ENCODE assay signal across 1 cellular context in the genomic region with DNA sequence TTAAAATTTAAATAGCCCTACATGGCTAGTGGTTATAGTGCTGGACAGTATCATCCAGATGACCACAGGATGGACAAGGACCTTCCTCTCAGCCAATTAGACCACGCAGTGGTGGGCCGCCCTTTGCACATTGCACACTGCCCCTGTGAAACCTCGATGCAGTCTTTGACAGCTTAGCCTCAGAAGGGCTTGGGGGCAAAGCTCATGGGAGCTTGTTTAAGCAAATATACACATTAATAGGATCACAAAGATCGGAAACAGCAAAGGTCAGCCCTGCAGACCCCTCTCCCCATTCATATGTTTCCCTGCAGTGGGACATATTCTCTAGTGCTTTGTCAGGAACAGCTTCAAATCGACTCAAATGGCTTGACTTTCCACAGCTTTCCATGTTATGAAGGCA.
TF ChIP-seq lines count a peak whose summit lies in the region.

No MANE protein-coding gene starts in this region.

TF ChIP-seq in HepG2, 621 proteins besides CTCF, POLR2A, EP300 and RAD21 (continued from another document and continues in another):
- TF ChIP-seq, protein P1, sequence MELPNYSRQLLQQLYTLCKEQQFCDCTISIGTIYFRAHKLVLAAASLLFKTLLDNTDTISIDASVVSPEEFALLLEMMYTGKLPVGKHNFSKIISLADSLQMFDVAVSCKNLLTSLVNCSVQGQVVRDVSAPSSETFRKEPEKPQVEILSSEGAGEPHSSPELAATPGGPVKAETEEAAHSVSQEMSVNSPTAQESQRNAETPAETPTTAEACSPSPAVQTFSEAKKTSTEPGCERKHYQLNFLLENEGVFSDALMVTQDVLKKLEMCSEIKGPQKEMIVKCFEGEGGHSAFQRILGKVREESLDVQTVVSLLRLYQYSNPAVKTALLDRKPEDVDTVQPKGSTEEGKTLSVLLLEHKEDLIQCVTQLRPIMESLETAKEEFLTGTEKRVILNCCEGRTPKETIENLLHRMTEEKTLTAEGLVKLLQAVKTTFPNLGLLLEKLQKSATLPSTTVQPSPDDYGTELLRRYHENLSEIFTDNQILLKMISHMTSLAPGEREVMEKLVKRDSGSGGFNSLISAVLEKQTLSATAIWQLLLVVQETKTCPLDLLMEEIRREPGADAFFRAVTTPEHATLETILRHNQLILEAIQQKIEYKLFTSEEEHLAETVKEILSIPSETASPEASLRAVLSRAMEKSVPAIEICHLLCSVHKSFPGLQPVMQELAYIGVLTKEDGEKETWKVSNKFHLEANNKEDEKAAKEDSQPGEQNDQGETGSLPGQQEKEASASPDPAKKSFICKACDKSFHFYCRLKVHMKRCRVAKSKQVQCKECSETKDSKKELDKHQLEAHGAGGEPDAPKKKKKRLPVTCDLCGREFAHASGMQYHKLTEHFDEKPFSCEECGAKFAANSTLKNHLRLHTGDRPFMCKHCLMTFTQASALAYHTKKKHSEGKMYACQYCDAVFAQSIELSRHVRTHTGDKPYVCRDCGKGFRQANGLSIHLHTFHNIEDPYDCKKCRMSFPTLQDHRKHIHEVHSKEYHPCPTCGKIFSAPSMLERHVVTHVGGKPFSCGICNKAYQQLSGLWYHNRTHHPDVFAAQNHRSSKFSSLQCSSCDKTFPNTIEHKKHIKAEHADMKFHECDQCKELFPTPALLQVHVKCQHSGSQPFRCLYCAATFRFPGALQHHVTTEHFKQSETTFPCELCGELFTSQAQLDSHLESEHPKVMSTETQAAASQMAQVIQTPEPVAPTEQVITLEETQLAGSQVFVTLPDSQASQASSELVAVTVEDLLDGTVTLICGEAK (IDR thresholded peaks at IDR 0.05) = no peak
- TF ChIP-seq, protein P1 (CRISPR knock-in tag; IDR thresholded peaks at IDR 0.05) = no peak
- TF ChIP-seq ZSCAN25 (CRISPR knock-in tag; IDR thresholded peaks at IDR 0.05) (0 out of 2 replicates have a peak, but pooled peaks have one; percentile 33), ZNF317 (CRISPR knock-in tag; IDR thresholded peaks at IDR 0.05) (peak; percentile 46; the same call in 1 of the 2 replicates), NR3C1 (CRISPR knock-in tag; IDR thresholded peaks at IDR 0.05) (no peak), ZNF446 (CRISPR knock-in tag; IDR thresholded peaks at IDR 0.05) (no peak), NFATC3 (CRISPR knock-in tag; IDR thresholded peaks at IDR 0.05) (no peak), ZFP36 (IDR thresholded peaks at IDR 0.05; ENCODE audit: borderline replicate concordance, low read depth, low read length, partially characterized antibody) (no peak), ZBTB38 (CRISPR knock-in tag; IDR thresholded peaks at IDR 0.05) (no peak), SALL1 (CRISPR knock-in tag; IDR thresholded peaks at IDR 0.05) (peak; percentile 95), ZFP41 (CRISPR knock-in tag; IDR thresholded peaks at IDR 0.05; ENCODE audit: borderline replicate concordance) (no peak), GATAD1 (CRISPR knock-in tag; IDR thresholded peaks at IDR 0.05) (no peak), ZNF431 (CRISPR knock-in tag; IDR thresholded peaks at IDR 0.05; ENCODE audit: borderline replicate concordance, low read depth) (0 out of 2 replicates have a peak, but pooled peaks have one; percentile 34), GTF2F1 (IDR thresholded peaks at IDR 0.05; ENCODE audit: low read length) (no peak), PAX8 (CRISPR knock-in tag; IDR thresholded peaks at IDR 0.05; ENCODE audit: borderline replicate concordance) (no peak), NR2C2 (CRISPR knock-in tag; IDR thresholded peaks at IDR 0.05; ENCODE audit: borderline replicate concordance) (no peak), RFX5 (IDR thresholded peaks at IDR 0.05; ENCODE audit: low read depth, low read length) (no peak), AGO2 (optimal IDR thresholded peaks at IDR 0.05; ENCODE audit: low read depth, low read length) (no peak), JDP2 (CRISPR knock-in tag; IDR thresholded peaks at IDR 0.05; ENCODE audit: borderline replicate concordance) (no peak), ATF7 (IDR thresholded peaks at IDR 0.05) (no peak), ATF7 (CRISPR knock-in tag; IDR thresholded peaks at IDR 0.05) (no peak), BRCA1 (CRISPR knock-in tag; IDR thresholded peaks at IDR 0.05) (no peak), GLI4 (CRISPR knock-in tag; IDR thresholded peaks at IDR 0.05; ENCODE audit: borderline replicate concordance) (no peak), NR2F1 (CRISPR knock-in tag; IDR thresholded peaks at IDR 0.05) (peak; percentile 39 to 49; a peak in 3 of 4 replicates), ZNF282 (IDR thresholded peaks at IDR 0.05; ENCODE audit: partially characterized antibody) (no peak), RFXANK (CRISPR knock-in tag; IDR thresholded peaks at IDR 0.05) (no peak), SCMH1 (CRISPR knock-in tag; IDR thresholded peaks at IDR 0.05; ENCODE audit: borderline replicate concordance) (no peak), ZNF281 (CRISPR knock-in tag; IDR thresholded peaks at IDR 0.05; ENCODE audit: borderline replicate concordance) (no peak), ZNF639 (CRISPR knock-in tag; conservative IDR thresholded peaks at IDR 0.05) (no peak), RBM22 (optimal IDR thresholded peaks at IDR 0.05; ENCODE audit: low read length) (no peak), JARID2 (CRISPR knock-in tag; IDR thresholded peaks at IDR 0.05; ENCODE audit: insufficient replicate concordance) (no peak), ZNF740 (CRISPR knock-in tag; IDR thresholded peaks at IDR 0.05) (no peak), FOXA1 (IDR thresholded peaks at IDR 0.05) (no peak), FOXA1 (CRISPR knock-in tag; IDR thresholded peaks at IDR 0.05) (no peak), ZNF292 (CRISPR knock-in tag; IDR thresholded peaks at IDR 0.05; ENCODE audit: borderline replicate concordance, low read depth) (peak; percentile 45; the same call in 1 of the 2 replicates), ZNF230 (CRISPR knock-in tag; IDR thresholded peaks at IDR 0.05) (no peak), ELF1 (CRISPR knock-in tag; IDR thresholded peaks at IDR 0.05) (no peak), ZNF577 (CRISPR knock-in tag; IDR thresholded peaks at IDR 0.05; ENCODE audit: borderline replicate concordance, low read depth) (no peak), ZFP36L2 (CRISPR knock-in tag; IDR thresholded peaks at IDR 0.05) (no peak), ZNF746 (CRISPR knock-in tag; IDR thresholded peaks at IDR 0.05) (no peak)
- TF ChIP-seq, protein P2, sequence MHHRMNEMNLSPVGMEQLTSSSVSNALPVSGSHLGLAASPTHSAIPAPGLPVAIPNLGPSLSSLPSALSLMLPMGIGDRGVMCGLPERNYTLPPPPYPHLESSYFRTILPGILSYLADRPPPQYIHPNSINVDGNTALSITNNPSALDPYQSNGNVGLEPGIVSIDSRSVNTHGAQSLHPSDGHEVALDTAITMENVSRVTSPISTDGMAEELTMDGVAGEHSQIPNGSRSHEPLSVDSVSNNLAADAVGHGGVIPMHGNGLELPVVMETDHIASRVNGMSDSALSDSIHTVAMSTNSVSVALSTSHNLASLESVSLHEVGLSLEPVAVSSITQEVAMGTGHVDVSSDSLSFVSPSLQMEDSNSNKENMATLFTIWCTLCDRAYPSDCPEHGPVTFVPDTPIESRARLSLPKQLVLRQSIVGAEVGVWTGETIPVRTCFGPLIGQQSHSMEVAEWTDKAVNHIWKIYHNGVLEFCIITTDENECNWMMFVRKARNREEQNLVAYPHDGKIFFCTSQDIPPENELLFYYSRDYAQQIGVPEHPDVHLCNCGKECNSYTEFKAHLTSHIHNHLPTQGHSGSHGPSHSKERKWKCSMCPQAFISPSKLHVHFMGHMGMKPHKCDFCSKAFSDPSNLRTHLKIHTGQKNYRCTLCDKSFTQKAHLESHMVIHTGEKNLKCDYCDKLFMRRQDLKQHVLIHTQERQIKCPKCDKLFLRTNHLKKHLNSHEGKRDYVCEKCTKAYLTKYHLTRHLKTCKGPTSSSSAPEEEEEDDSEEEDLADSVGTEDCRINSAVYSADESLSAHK (CRISPR knock-in tag; IDR thresholded peaks at IDR 0.05; ENCODE audit: borderline replicate concordance) = no peak
- TF ChIP-seq, protein P3, sequence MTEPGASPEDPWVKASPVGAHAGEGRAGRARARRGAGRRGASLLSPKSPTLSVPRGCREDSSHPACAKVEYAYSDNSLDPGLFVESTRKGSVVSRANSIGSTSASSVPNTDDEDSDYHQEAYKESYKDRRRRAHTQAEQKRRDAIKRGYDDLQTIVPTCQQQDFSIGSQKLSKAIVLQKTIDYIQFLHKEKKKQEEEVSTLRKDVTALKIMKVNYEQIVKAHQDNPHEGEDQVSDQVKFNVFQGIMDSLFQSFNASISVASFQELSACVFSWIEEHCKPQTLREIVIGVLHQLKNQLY (CRISPR knock-in tag; IDR thresholded peaks at IDR 0.05) = no peak
- TF ChIP-seq, protein P4, sequence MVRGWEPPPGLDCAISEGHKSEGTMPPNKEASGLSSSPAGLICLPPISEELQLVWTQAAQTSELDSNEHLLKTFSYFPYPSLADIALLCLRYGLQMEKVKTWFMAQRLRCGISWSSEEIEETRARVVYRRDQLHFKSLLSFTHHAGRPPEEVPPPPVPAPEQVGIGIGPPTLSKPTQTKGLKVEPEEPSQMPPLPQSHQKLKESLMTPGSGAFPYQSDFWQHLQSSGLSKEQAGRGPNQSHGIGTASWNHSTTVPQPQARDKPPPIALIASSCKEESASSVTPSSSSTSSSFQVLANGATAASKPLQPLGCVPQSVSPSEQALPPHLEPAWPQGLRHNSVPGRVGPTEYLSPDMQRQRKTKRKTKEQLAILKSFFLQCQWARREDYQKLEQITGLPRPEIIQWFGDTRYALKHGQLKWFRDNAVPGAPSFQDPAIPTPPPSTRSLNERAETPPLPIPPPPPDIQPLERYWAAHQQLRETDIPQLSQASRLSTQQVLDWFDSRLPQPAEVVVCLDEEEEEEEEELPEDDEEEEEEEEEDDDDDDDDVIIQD (CRISPR knock-in tag; IDR thresholded peaks at IDR 0.05; ENCODE audit: low read depth) = peak; percentile 52; the same call in 1 of the 2 replicates
- TF ChIP-seq, protein P5, sequence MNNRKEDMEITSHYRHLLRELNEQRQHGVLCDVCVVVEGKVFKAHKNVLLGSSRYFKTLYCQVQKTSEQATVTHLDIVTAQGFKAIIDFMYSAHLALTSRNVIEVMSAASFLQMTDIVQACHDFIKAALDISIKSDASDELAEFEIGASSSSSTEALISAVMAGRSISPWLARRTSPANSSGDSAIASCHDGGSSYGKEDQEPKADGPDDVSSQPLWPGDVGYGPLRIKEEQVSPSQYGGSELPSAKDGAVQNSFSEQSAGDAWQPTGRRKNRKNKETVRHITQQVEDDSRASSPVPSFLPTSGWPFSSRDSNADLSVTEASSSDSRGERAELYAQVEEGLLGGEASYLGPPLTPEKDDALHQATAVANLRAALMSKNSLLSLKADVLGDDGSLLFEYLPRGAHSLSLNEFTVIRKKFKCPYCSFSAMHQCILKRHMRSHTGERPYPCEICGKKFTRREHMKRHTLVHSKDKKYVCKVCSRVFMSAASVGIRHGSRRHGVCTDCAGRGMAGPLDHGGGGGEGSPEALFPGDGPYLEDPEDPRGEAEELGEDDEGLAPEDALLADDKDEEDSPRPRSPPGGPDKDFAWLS (CRISPR knock-in tag; IDR thresholded peaks at IDR 0.05; ENCODE audit: borderline replicate concordance) = no peak
